ENCODE assay signal across 15 cellular contexts in genomic region chr12:65618574-65618973, GRCh38.
DNase-seq lines count a peak whose midpoint lies in the region; ATAC-seq and TF ChIP-seq lines count a peak whose summit lies in the region.
"Had no signal": no experiment of that assay in that cellular context is flagged by ENCODE, and none has a peak within 500 bp of the region (broad histone marks: within the 10 kb centered on the region; RNA-seq: fewer than 3 reads in every experiment).

No MANE protein-coding gene starts in this region.

- no peaks in the 10 kb centered on the region for H3K27me3 Mint-ChIP-seq in activated CD4-positive, alpha-beta T cell treated with anti-CD3 and anti-CD28 coated beads, Interleukin-2, amount 10 ng/mL, durations not matched to agents 24 days and 14 days

- H3K4me1 ChIP-seq in Panc1 (ENCODE audit: control insufficient read depth, insufficient read depth, low read length) (no peaks in the 10 kb centered on the region), thyroid gland (no peaks in the 10 kb centered on the region)
- H3K4me1 ChIP-seq: Caco-2 had no signal

- no peak for ATAC-seq in Panc1
- no peak for ATAC-seq in activated CD4-positive, CD25-positive, alpha-beta regulatory T cell treated with anti-CD3 and anti-CD28 coated beads, Interleukin-2, amount 50 U/mL, for 24 hours

- no TSS peak for BruUV-seq in Panc1 (replicated peaks; lab: Mats Ljungman, UMichigan)

- 63 to 65% methylated on average over 2 of the region's 2 CpGs for WGBS in thyroid gland, 2 donors

- POLR2A ChIA-PET in Panc1 (lab: Charles Lee), result no interaction called here

- H3K4me1 Mint-ChIP-seq in activated CD4-positive, alpha-beta T cell treated with anti-CD3 and anti-CD28 coated beads, Interleukin-2, amount 10 ng/mL, durations not matched to agents 24 days and 14 days, result peaks cover 2% of the 10 kb centered on the region

- no peak for DNase-seq in activated CD4-positive, alpha-beta T cell treated with anti-CD3 and anti-CD28 coated beads, Interleukin-2, amount 10 ng/mL, durations not matched to agents 24 days and 14 days
- no peak for DNase-seq in activated CD4-positive, alpha-beta T cell treated with anti-CD3 and anti-CD28 coated beads for 1 hour
- DNase-seq in Panc1 (ENCODE audit: low read depth, low spot score) (no peak), glomerular visceral epithelial cell (ENCODE audit: extremely low spot score) (peak; percentile 37), renal cortical epithelial cell (ENCODE audit: low read depth) (peak; percentile 59), thyroid gland (no peak), SKM-1 treated with dmso at 0.1 percent for 144 hours (lab: John Stamatoyannopoulos, UW; ENCODE audit: unreplicated experiment) (no peak)
- DNase-seq: Caco-2, GM23248, KBM-7, NCI-H1048, NCI-H226, NCI-H526 treated with DMSO at 0.1 percent for 48 hours had no signal

- no peak for TF ChIP-seq POLR2A in thyroid gland (IDR thresholded peaks at IDR 0.05)

- intact Hi-C loops in activated CD4-positive, alpha-beta T cell treated with anti-CD3 and anti-CD28 coated beads, Interleukin-2, amount 10 ng/mL, durations not matched to agents 24 days and 14 days (cut with micrococcal nuclease), result loop anchor here (5.0 kb wide), 1 partner anchor 39 kb away; no protein-coding TSS in a partner anchor
- intact Hi-C loops in Panc1 (cut with micrococcal nuclease; ENCODE audit: unreplicated experiment), result no loop called here
- intact Hi-C loops in thyroid gland (cut with DNase I), result no loop called here

- H3K27ac Mint-ChIP-seq in activated CD4-positive, alpha-beta T cell treated with anti-CD3 and anti-CD28 coated beads, Interleukin-2, amount 10 ng/mL, durations not matched to agents 24 days and 14 days, result peak overlapping the region; percentile 42

- H3K4me3 ChIP-seq in Panc1 (ENCODE audit: low read depth in 2 of 2, low read length in 2 of 2), result no peak overlapping the region
- no peak overlapping the region for H3K4me3 ChIP-seq in thyroid gland (replicated peaks in 1 of 3)
- H3K4me3 ChIP-seq: GM23248 had no signal

- H3K9me3 ChIP-seq in Panc1 (ENCODE audit: control insufficient read depth, insufficient read depth, low read depth, low read length), result no peaks in the 10 kb centered on the region
- no peaks in the 10 kb centered on the region for H3K9me3 ChIP-seq in thyroid gland
- H3K9me3 ChIP-seq: Caco-2 had no signal

- no peaks in the 10 kb centered on the region for H3K36me3 ChIP-seq in Panc1 (ENCODE audit: control insufficient read depth, insufficient read depth, low read length)
- no peaks in the 10 kb centered on the region for H3K36me3 ChIP-seq in thyroid gland

- in situ Hi-C loops in Panc1 (cut with HindIII; ENCODE audit: low pct_unique_long_range_greater_than_20kb, low sequenced_read_pairs), result no loop called here

- H3K27ac ChIP-seq in Panc1 (ENCODE audit: low read length), result peak overlapping the region; percentile 31; the same call in 1 of the 2 replicates
- H3K27ac ChIP-seq in thyroid gland, result no peak overlapping the region
- H3K27ac ChIP-seq: GM23248, RWPE1 had no signal

- TF ChIP-seq CTCF in Panc1 (IDR thresholded peaks at IDR 0.05) (no peak), thyroid gland (IDR thresholded peaks at IDR 0.05) (no peak)

- CTCF ChIA-PET in Panc1 (lab: Charles Lee), result no interaction called here

- no peaks in the 10 kb centered on the region for H3K27me3 ChIP-seq in Panc1 (ENCODE audit: control insufficient read depth, insufficient read depth, low read length)
- H3K27me3 ChIP-seq in thyroid gland, result no peaks in the 10 kb centered on the region

- H3K9me3 Mint-ChIP-seq in activated CD4-positive, alpha-beta T cell treated with anti-CD3 and anti-CD28 coated beads, Interleukin-2, amount 10 ng/mL, durations not matched to agents 24 days and 14 days, result no peaks in the 10 kb centered on the region

- no peak overlapping the region for H3K4me3 Mint-ChIP-seq in activated CD4-positive, alpha-beta T cell treated with anti-CD3 and anti-CD28 coated beads, Interleukin-2, amount 10 ng/mL, durations not matched to agents 24 days and 14 days

- no peaks in the 10 kb centered on the region for H3K36me3 Mint-ChIP-seq in activated CD4-positive, alpha-beta T cell treated with anti-CD3 and anti-CD28 coated beads, Interleukin-2, amount 10 ng/mL, durations not matched to agents 24 days and 14 days (ENCODE audit: low read depth)

Comparison
In these comparisons a context has a peak if more than half of its experiments do, and no peak if none do; other contexts are left out.
1. DNase-seq: peak in glomerular visceral epithelial cell (single experiment) and renal cortical epithelial cell (single experiment); none in activated CD4-positive, alpha-beta T cell treated with anti-CD3 and anti-CD28 coated beads, Interleukin-2, amount 10 ng/mL, durations not matched to agents 24 days and 14 days (single experiment), activated CD4-positive, alpha-beta T cell treated with anti-CD3 and anti-CD28 coated beads for 1 hour (single experiment), Panc1 (single experiment), thyroid gland (0 of 2) and SKM-1 treated with dmso at 0.1 percent for 144 hours (single experiment).